ENCODE assay signal across 9 cellular contexts in the genomic region with DNA sequence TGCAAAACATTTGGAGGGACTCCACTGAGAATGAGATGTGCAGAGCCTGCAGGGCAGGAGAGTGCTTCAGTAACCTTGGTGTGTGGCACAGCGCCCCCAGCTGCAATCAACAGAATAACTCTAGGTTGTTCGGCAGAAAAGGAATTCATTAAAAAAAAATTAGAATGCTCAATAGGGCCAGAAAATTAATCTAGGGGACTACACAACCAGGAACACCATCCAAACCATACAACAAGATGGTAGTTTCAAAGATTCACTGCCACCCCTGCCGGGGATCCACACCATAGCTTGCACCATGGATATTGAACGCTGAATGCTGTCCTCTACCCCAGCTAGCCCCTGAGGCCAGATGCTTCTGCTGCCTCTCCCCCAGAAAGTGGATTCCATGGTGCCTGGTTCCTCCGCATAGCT. TPM values are rescaled to one million over a fixed set of nuclear protein-coding genes. Genes with fewer than 3 reads are reported as not detected.
DNase-seq lines count a peak whose midpoint lies in the region; ATAC-seq and TF ChIP-seq lines count a peak whose summit lies in the region.
"Had no signal": no experiment of that assay in that cellular context is flagged by ENCODE, and none has a peak within 500 bp of the region (broad histone marks: within the 10 kb centered on the region; RNA-seq: fewer than 3 reads in every experiment).

No MANE protein-coding gene starts in this region.

- H2BK5ac ChIP-seq in trophoblast cell (ENCODE audit: low read depth, low read length, poor library complexity) = peak overlapping the region; percentile 31

- no peak overlapping the region for H3K23ac ChIP-seq in trophoblast cell (ENCODE audit: low read length)

- H4K12ac ChIP-seq in trophoblast cell (ENCODE audit: low read depth, low read length) = no peak overlapping the region

- H3K36me3 ChIP-seq in esophagus muscularis mucosa = peaks cover 0 to 23% (median 10%) of the 10 kb centered on the region in 4 donors
- peaks cover 0 to 3% of the 10 kb centered on the region in 2 experiments for H3K36me3 ChIP-seq in trophoblast cell (ENCODE audit: control insufficient read depth in 1 of 2, insufficient read depth in 2 of 2, low read length in 2 of 2)

- peak overlapping the region; percentile 35 for H3K14ac ChIP-seq in trophoblast cell (ENCODE audit: low read length)

- H3K18ac ChIP-seq in trophoblast cell (ENCODE audit: low read length) = no peak overlapping the region

- no peak overlapping the region for H3K4me2 ChIP-seq in trophoblast cell (ENCODE audit: low read length)

- H3K27me3 ChIP-seq in esophagus muscularis mucosa (no peaks in the 10 kb centered on the region), trophoblast cell (ENCODE audit: insufficient read depth, low read length) (no peaks in the 10 kb centered on the region)

- peak overlapping the region; percentile 61 for H2BK120ac ChIP-seq in trophoblast cell (ENCODE audit: insufficient read depth, low read length, poor library complexity)

- intact Hi-C loops in esophagus muscularis mucosa (cut with DNase I) = no loop called here

- 69% methylated on average over 5 of the region's 5 CpGs for WGBS in esophagus muscularis mucosa
- no CpG with 5 or more reads among the region's 5 CpGs for WGBS in trophoblast cell (ENCODE audit: extremely low coverage, insufficient coverage, insufficient read length)

- TF ChIP-seq POLR2A in esophagus muscularis mucosa (IDR thresholded peaks at IDR 0.05; ENCODE audit: low read depth) = no peak

- H3K9me3 ChIP-seq in esophagus muscularis mucosa (no peaks in the 10 kb centered on the region), trophoblast cell (ENCODE audit: insufficient read depth, low read depth, low read length) (peaks cover 3% of the 10 kb centered on the region)

- no peak overlapping the region for H3K9ac ChIP-seq in trophoblast cell (ENCODE audit: low read length)

- peaks cover 13% of the 10 kb centered on the region for H3K79me1 ChIP-seq in trophoblast cell (ENCODE audit: low read length)

- H3K4me1 ChIP-seq in esophagus muscularis mucosa (peaks cover 0 to 10% (median 2%) of the 10 kb centered on the region in 4 donors), trophoblast cell (ENCODE audit: control insufficient read depth in 1 of 2, insufficient read depth in 2 of 2, low read length in 2 of 2) (peaks cover 11 to 18% of the 10 kb centered on the region in 2 experiments)

- TF ChIP-seq CTCF in GM12874 (IDR thresholded peaks at IDR 0.05; ENCODE audit: insufficient read depth, low read depth, low read length) (peak; percentile 76), esophagus muscularis mucosa (IDR thresholded peaks at IDR 0.05) (peak in 2 of 3 experiments; percentile 35 to 59)

- H3K4ac ChIP-seq in trophoblast cell (ENCODE audit: low read depth, low read length) = peak overlapping the region; percentile 9

- peak; percentile 28 for DNase-seq in AG08396 (ENCODE audit: low spot score)
- peak; percentile 30 for DNase-seq in SKM-1 (lab: John Stamatoyannopoulos, UW; ENCODE audit: unreplicated experiment)
- no peak for DNase-seq in esophagus muscularis mucosa (ENCODE audit: extremely low spot score)
- peak in 1 of 2 donors; percentile 50 for DNase-seq in trophoblast cell

- H3K4me3 ChIP-seq in esophagus muscularis mucosa (no peak overlapping the region), trophoblast cell (ENCODE audit: low read depth, low read length) (no peak overlapping the region)

- H3K27ac ChIP-seq in esophagus muscularis mucosa (replicated peaks in 1 of 4) (no peak overlapping the region), trophoblast cell (ENCODE audit: low read depth, low read length) (no peak overlapping the region)
- H3K27ac ChIP-seq: epithelial cell of prostate had no signal

- H2BK12ac ChIP-seq in trophoblast cell (ENCODE audit: low read length) = peak overlapping the region; percentile 75

- no peaks in the 10 kb centered on the region for H3K79me2 ChIP-seq in trophoblast cell (ENCODE audit: control insufficient read depth, insufficient read depth, low read length, poor library complexity)

- H4K8ac ChIP-seq in trophoblast cell (ENCODE audit: low read depth, low read length) = no peak overlapping the region

- peak overlapping the region; percentile 64 for H2AK5ac ChIP-seq in trophoblast cell (ENCODE audit: low read length)

- no peak overlapping the region for H4K91ac ChIP-seq in trophoblast cell (ENCODE audit: low read depth, low read length)

- no peak for TF ChIP-seq EP300 in esophagus muscularis mucosa (IDR thresholded peaks at IDR 0.05)

- ATAC-seq in HG03378 (IDR thresholded peaks at IDR 0.05; ENCODE audit: unreplicated experiment) (peak; percentile 39), HG03097 (IDR thresholded peaks at IDR 0.05; ENCODE audit: low FRiP score, unreplicated experiment) (no peak), GM19324 (IDR thresholded peaks at IDR 0.05; ENCODE audit: low FRiP score, unreplicated experiment) (no peak)

- H2AFZ ChIP-seq in trophoblast cell (ENCODE audit: insufficient read depth, low read length, poor library complexity) = no peak overlapping the region

RNA-seq across cellular contexts. Expression of gene THUMPD2, which starts 50.1 kb away (rescaled TPM):
- total RNA-seq in esophagus muscularis mucosa = 10 to 100 TPM in 2 of 4 donors, 1 to 10 TPM in 2; 5.4 to 10.9 (median 9.7) TPM
- polyA plus RNA-seq in trophoblast cell (2013) = 4.4 and 4.9 TPM in 2 replicates
